In genomic region chr6:140571139-140571538, GRCh38 we compare ENCODE assay signal across 18 cellular contexts.
DNase-seq lines count a peak whose midpoint lies in the region; FAIRE-seq and TF ChIP-seq lines count a peak whose summit lies in the region.
"Had no signal": no experiment of that assay in that cellular context is flagged by ENCODE, and none has a peak within 500 bp of the region (broad histone marks: within the 10 kb centered on the region; RNA-seq: fewer than 3 reads in every experiment).

No MANE protein-coding gene starts in this region.

- no peaks in the 10 kb centered on the region; the same call in 1 of the 2 replicates for H3K27me3 Mint-ChIP-seq in HFFc6 (ENCODE audit: insufficient read depth)
- no peaks in the 10 kb centered on the region for H3K27me3 Mint-ChIP-seq in osteocyte (ENCODE audit: unreplicated experiment)

- intact Hi-C loops in testis (cut with DNase I; ENCODE audit: low total_unique reads): no loop called here

- H3K27ac Mint-ChIP-seq in HFFc6 (peak overlapping the region; percentile 95), osteocyte (ENCODE audit: unreplicated experiment) (peak overlapping the region; percentile 31)
- H3K27ac Mint-ChIP-seq: CD4-positive, alpha-beta memory T cell had no signal

- no peaks in the 10 kb centered on the region for H3K4me1 ChIP-seq in testis
- H3K4me1 ChIP-seq: BE2C, Peyer's patch had no signal

- H3K27me3 ChIP-seq in testis: no peaks in the 10 kb centered on the region
- H3K27me3 ChIP-seq: BE2C, Peyer's patch had no signal

- TF ChIP-seq CTCF in HFFc6 (IDR thresholded peaks at IDR 0.05): no peak
- no peak for TF ChIP-seq CTCF in osteocyte (IDR thresholded peaks at IDR 0.05)
- no peak for TF ChIP-seq CTCF in testis (IDR thresholded peaks at IDR 0.05)

- TF ChIP-seq POLR2A in testis (IDR thresholded peaks at IDR 0.05): no peak

- DNase-seq in AG08395 (ENCODE audit: low spot score) (peak; percentile 28), HFFc6 (peak; percentile 32), osteocyte (ENCODE audit: extremely low spot score, unreplicated experiment) (no peak), COLO668 (lab: John Stamatoyannopoulos, UW; ENCODE audit: unreplicated experiment) (no peak), COR-L47 (lab: John Stamatoyannopoulos, UW) (no peak), testis (no peak), iPS-NIHi7 (ENCODE audit: extremely low spot score) (no peak)
- DNase-seq: BE2C; CD4-positive, alpha-beta memory T cell; H7; MM.1S; NCI-H2029; NCI-H510A treated with DMSO at 0.1 percent for 48 hours; Peyer's patch; Right ventricle myocardium superior had no signal

- H3K36me3 Mint-ChIP-seq in HFFc6 (ENCODE audit: low read depth) (peaks cover 38% of the 10 kb centered on the region), osteocyte (ENCODE audit: unreplicated experiment) (peaks cover 3% of the 10 kb centered on the region)
- H3K36me3 Mint-ChIP-seq: CD4-positive, alpha-beta memory T cell had no signal

- H3K36me3 ChIP-seq in testis (ENCODE audit: low read depth, missing control alignments): no peaks in the 10 kb centered on the region
- H3K36me3 ChIP-seq: BE2C, Peyer's patch had no signal

- H3K4me3 Mint-ChIP-seq in HFFc6: no peak overlapping the region; the same call in 1 of the 2 replicates
- H3K4me3 Mint-ChIP-seq in osteocyte (ENCODE audit: unreplicated experiment): no peak overlapping the region
- H3K4me3 Mint-ChIP-seq: CD4-positive, alpha-beta memory T cell had no signal

- H3K27ac ChIP-seq in testis: no peak overlapping the region
- H3K27ac ChIP-seq: A549, Peyer's patch had no signal

- H3K4me3 ChIP-seq in testis: no peak overlapping the region
- H3K4me3 ChIP-seq: A549, Peyer's patch had no signal

- FAIRE-seq in colon (lab: Jason Lieb, UNC): peak; percentile 24
- FAIRE-seq: A549, HepG2 had no signal

- H3K9me3 Mint-ChIP-seq in HFFc6 (peaks cover 8% of the 10 kb centered on the region), osteocyte (ENCODE audit: unreplicated experiment) (peaks cover 11% of the 10 kb centered on the region)
- H3K9me3 Mint-ChIP-seq: CD4-positive, alpha-beta memory T cell had no signal

- peaks cover 76% of the 10 kb centered on the region for H3K4me1 Mint-ChIP-seq in HFFc6 (ENCODE audit: low read depth)
- peaks cover 43% of the 10 kb centered on the region for H3K4me1 Mint-ChIP-seq in osteocyte (ENCODE audit: unreplicated experiment)
- H3K4me1 Mint-ChIP-seq: CD4-positive, alpha-beta memory T cell had no signal

- H3K9me3 ChIP-seq in testis: no peaks in the 10 kb centered on the region
- H3K9me3 ChIP-seq: A549, BE2C, Peyer's patch had no signal

Comparison
In these comparisons a context has a peak if more than half of its experiments do, and no peak if none do; other contexts are left out.
1. DNase-seq: peak in AG08395 (single experiment) and HFFc6 (single experiment); none in osteocyte (single experiment), COLO668 (single experiment), COR-L47 (single experiment), testis (single experiment) and iPS-NIHi7 (single experiment).